ENCODE assay signal across 1 cellular context in the genomic region with DNA sequence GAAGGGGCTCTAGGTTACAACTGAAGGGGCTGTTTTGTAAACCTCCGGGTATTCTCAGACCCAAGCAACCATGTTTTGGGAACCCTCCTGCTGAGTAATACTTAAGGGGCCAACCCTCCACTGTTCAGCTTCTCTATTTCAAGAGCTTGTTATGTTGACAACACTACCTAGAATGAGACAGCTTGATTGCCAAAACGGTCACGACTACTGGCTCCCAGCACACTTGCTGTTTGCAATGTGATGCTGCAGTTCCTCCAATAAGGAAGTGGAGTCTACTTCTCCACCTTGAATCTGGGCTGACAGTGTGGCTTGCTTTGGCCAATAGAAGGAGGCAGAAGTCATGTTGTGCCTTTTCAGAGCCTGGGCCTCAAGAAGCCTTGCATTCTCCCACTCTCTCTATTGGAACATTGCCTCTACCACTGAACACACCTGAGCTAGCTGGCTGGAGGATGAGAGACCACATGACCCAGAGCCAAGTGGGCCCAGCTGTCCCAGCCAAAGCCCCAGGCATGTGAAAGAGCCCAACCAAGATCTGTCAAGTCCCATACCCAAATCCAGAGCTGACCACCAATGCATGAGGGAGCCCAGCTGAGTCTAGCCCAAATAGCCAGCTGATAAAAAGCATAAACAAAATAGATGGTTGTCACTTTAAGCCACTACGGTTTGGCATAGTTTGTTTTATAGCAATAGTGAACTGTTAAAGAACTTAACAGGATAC.
TF ChIP-seq lines count a peak whose summit lies in the region.

No MANE protein-coding gene starts in this region.

TF ChIP-seq in A549, 52 proteins besides CTCF, POLR2A, EP300 and RAD21 (continued from another document):
- TF ChIP-seq ATOH8 (CRISPR knock-in tag; IDR thresholded peaks at IDR 0.05; ENCODE audit: low read depth) (no peak), SMC3 (IDR thresholded peaks at IDR 0.05) (no peak), HOXB5 (CRISPR knock-in tag; IDR thresholded peaks at IDR 0.05) (no peak), ESRRA (IDR thresholded peaks at IDR 0.05; ENCODE audit: borderline replicate concordance, low read length) (no peak), NR3C1 (IDR thresholded peaks at IDR 0.05) (no peak), KDM5A (IDR thresholded peaks at IDR 0.05) (no peak), HOXB13 (CRISPR knock-in tag; IDR thresholded peaks at IDR 0.05; ENCODE audit: low read depth) (no peak)
